Comparison of ENCODE assay signal across 2 cellular contexts in genomic region chr7:134739362-134739761, GRCh38.
TF ChIP-seq lines count a peak whose summit lies in the region.

No MANE protein-coding gene starts in this region.

TF ChIP-seq in IMR-90, 13 proteins besides CTCF, POLR2A, EP300 and RAD21:
- TF ChIP-seq ELK1 (IDR thresholded peaks at IDR 0.05; ENCODE audit: borderline replicate concordance, low read depth, low read length) (no peak), USF2 (IDR thresholded peaks at IDR 0.05; ENCODE audit: low read depth, low read length) (no peak), CHD1 (IDR thresholded peaks at IDR 0.05; ENCODE audit: low read depth, low read length) (no peak), MAZ (IDR thresholded peaks at IDR 0.05; ENCODE audit: borderline replicate concordance, low read depth, low read length) (no peak), MXI1 (IDR thresholded peaks at IDR 0.05; ENCODE audit: borderline replicate concordance, low read depth, low read length) (no peak), CEBPB (IDR thresholded peaks at IDR 0.05; ENCODE audit: low read depth, low read length) (no peak), FOS (IDR thresholded peaks at IDR 0.05; ENCODE audit: low read depth, low read length) (no peak), RCOR1 (IDR thresholded peaks at IDR 0.05; ENCODE audit: insufficient replicate concordance, low read length) (no peak), MAFK (IDR thresholded peaks at IDR 0.05; ENCODE audit: low read depth, low read length) (no peak), BHLHE40 (IDR thresholded peaks at IDR 0.05; ENCODE audit: low read depth, low read length) (no peak), RFX5 (IDR thresholded peaks at IDR 0.05; ENCODE audit: low read depth, low read length) (no peak), SMC3 (IDR thresholded peaks at IDR 0.05; ENCODE audit: low read depth, low read length) (no peak), NFE2L2 (IDR thresholded peaks at IDR 0.05; ENCODE audit: low read depth, low read length) (no peak)

TF ChIP-seq in neural cell, 6 proteins besides CTCF, POLR2A, EP300 and RAD21:
- TF ChIP-seq MXI1 (conservative IDR thresholded peaks at IDR 0.05; ENCODE audit: poor library complexity, severe bottlenecking) (no peak), POLR2AphosphoS5 (IDR thresholded peaks at IDR 0.05) (no peak), EZH2 (IDR thresholded peaks at IDR 0.05; ENCODE audit: borderline replicate concordance, insufficient read depth, low read length, poor library complexity, severe bottlenecking) (no peak), TAF1 (IDR thresholded peaks at IDR 0.05; ENCODE audit: low read depth) (no peak), SMC3 (conservative IDR thresholded peaks at IDR 0.05; ENCODE audit: poor library complexity) (no peak), REST (IDR thresholded peaks at IDR 0.05; ENCODE audit: borderline replicate concordance) (no peak)
